8 cellular contexts compared by ENCODE assay signal in the genomic region with DNA sequence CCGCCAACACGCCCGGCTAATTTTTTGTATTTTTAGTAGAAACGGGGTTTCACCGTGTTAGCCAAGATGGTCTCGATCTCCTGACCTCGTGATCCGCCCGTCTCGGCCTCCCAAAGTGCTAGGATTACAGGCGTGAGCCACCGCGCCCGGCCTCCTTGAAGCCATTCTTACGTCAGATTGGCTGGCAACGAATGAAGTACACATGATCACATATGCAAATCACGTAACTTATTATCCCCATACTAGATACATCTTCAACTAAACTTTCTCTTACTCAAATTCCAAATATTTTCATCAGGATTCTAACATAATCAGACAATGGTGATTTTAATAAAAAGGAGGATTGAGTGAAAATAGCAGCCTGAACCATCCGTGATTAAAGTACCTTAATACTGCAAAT. TPM values are rescaled to one million over a fixed set of nuclear protein-coding genes. Genes with fewer than 3 reads are reported as not detected.
DNase-seq lines count a peak whose midpoint lies in the region; ATAC-seq and TF ChIP-seq lines count a peak whose summit lies in the region.
"Not testable (repeated sequence)": the region's sequence is repeated elsewhere in the genome, so short reads cannot be mapped to it uniquely, and the experiment has no call there.

No MANE protein-coding gene starts in this region.

- H3K79me2 ChIP-seq in DND-41 (ENCODE audit: insufficient read depth, low read length) = peaks cover 12% of the 10 kb centered on the region
- H3K79me2 ChIP-seq in Karpas-422 (ENCODE audit: low read length) = not testable (repeated sequence)

- not testable (repeated sequence) for TF ChIP-seq CTCF in 22Rv1 (IDR thresholded peaks at IDR 0.05); DND-41 (IDR thresholded peaks at IDR 0.05; ENCODE audit: borderline replicate concordance, extremely low read depth, low read length, poor library complexity, severe bottlenecking); RWPE1 (conservative IDR thresholded peaks at IDR 0.05; ENCODE audit: low read depth); WTC11 (IDR thresholded peaks at IDR 0.05)

- H3K27ac Mint-ChIP-seq in WTC11 = peak overlapping the region; percentile 53; the same call in 1 of the 2 replicates
- not testable (repeated sequence) for H3K27ac Mint-ChIP-seq in activated T-helper 1 cell treated with anti-CD3 and anti-CD28 coated beads, Interleukin-12 subunit alpha, Interleukin-12 subunit beta, Interleukin-2, Interleukin-4 antibody, amounts not matched to agents 30 ng/mL and 10 ng/mL and 1 ng/mL, durations not matched to agents 14 hours and 24 hours and 36 hours; stimulated activated naive CD8-positive, alpha-beta T cell treated with anti-CD3 and anti-CD28 coated beads, Interleukin-15, Interleukin-2, amounts not matched to agents 100 ng/mL and 50 ng/mL, for 24 hours

- H3K9me3 Mint-ChIP-seq in WTC11; activated T-helper 1 cell treated with anti-CD3 and anti-CD28 coated beads, Interleukin-12 subunit alpha, Interleukin-12 subunit beta, Interleukin-2, Interleukin-4 antibody, amounts not matched to agents 30 ng/mL and 10 ng/mL and 1 ng/mL, durations not matched to agents 14 hours and 24 hours and 36 hours; stimulated activated naive CD8-positive, alpha-beta T cell treated with anti-CD3 and anti-CD28 coated beads, Interleukin-15, Interleukin-2, amounts not matched to agents 100 ng/mL and 50 ng/mL, for 24 hours: not testable (repeated sequence)

- not testable (repeated sequence) for H3K27me3 ChIP-seq in DND-41 (ENCODE audit: insufficient read depth, low read length, poor library complexity); Karpas-422 (ENCODE audit: low read length); iPS-18a (ENCODE audit: control insufficient read depth, insufficient read depth, low read length)

- intact Hi-C loops in activated T-helper 1 cell treated with anti-CD3 and anti-CD28 coated beads, Interleukin-12 subunit alpha, Interleukin-12 subunit beta, Interleukin-2, Interleukin-4 antibody, amounts not matched to agents 30 ng/mL and 10 ng/mL and 1 ng/mL, durations not matched to agents 14 hours and 24 hours and 36 hours (cut with micrococcal nuclease) = not testable (repeated sequence)

- H3K9ac ChIP-seq in DND-41 (ENCODE audit: low read depth, low read length) = peak overlapping the region; percentile 11; the same call in 1 of the 2 replicates
- H3K9ac ChIP-seq in Karpas-422 (ENCODE audit: low read length) = not testable (repeated sequence)
- peak overlapping the region; percentile 27 for H3K9ac ChIP-seq in iPS-18a (ENCODE audit: low read length)

- peaks cover 39% of the 10 kb centered on the region for H3K4me1 Mint-ChIP-seq in WTC11
- peaks cover 54% of the 10 kb centered on the region for H3K4me1 Mint-ChIP-seq in activated T-helper 1 cell treated with anti-CD3 and anti-CD28 coated beads, Interleukin-12 subunit alpha, Interleukin-12 subunit beta, Interleukin-2, Interleukin-4 antibody, amounts not matched to agents 30 ng/mL and 10 ng/mL and 1 ng/mL, durations not matched to agents 14 hours and 24 hours and 36 hours (ENCODE audit: low read depth)
- peaks cover 33% of the 10 kb centered on the region for H3K4me1 Mint-ChIP-seq in stimulated activated naive CD8-positive, alpha-beta T cell treated with anti-CD3 and anti-CD28 coated beads, Interleukin-15, Interleukin-2, amounts not matched to agents 100 ng/mL and 50 ng/mL, for 24 hours (ENCODE audit: low read depth)

- peak overlapping the region; percentile 96 for H3K27ac ChIP-seq in 22Rv1
- peak overlapping the region; percentile 57 for H3K27ac ChIP-seq in DND-41 (ENCODE audit: low read length)
- H3K27ac ChIP-seq in Karpas-422 (ENCODE audit: low read length) = not testable (repeated sequence)
- peak overlapping the region; percentile 63 for H3K27ac ChIP-seq in RWPE1
- H3K27ac ChIP-seq in iPS-18a (ENCODE audit: low read length) = peak overlapping the region; percentile 35

- not testable (repeated sequence) for H3K4me3 Mint-ChIP-seq in WTC11
- peak overlapping the region; percentile 13 for H3K4me3 Mint-ChIP-seq in activated T-helper 1 cell treated with anti-CD3 and anti-CD28 coated beads, Interleukin-12 subunit alpha, Interleukin-12 subunit beta, Interleukin-2, Interleukin-4 antibody, amounts not matched to agents 30 ng/mL and 10 ng/mL and 1 ng/mL, durations not matched to agents 14 hours and 24 hours and 36 hours
- peak overlapping the region; percentile 5 for H3K4me3 Mint-ChIP-seq in stimulated activated naive CD8-positive, alpha-beta T cell treated with anti-CD3 and anti-CD28 coated beads, Interleukin-15, Interleukin-2, amounts not matched to agents 100 ng/mL and 50 ng/mL, for 24 hours

- not testable (repeated sequence) for DNase-seq in DND-41; Karpas-422; RWPE1 (ENCODE audit: low spot score); WTC11 (ENCODE audit: low spot score); activated T-helper 1 cell treated with anti-CD3 and anti-CD28 coated beads, Interleukin-12 subunit alpha, Interleukin-12 subunit beta, Interleukin-2, Interleukin-4 antibody, amounts not matched to agents 30 ng/mL and 10 ng/mL and 1 ng/mL, durations not matched to agents 14 hours and 24 hours and 36 hours (ENCODE audit: low spot score)

- not testable (repeated sequence) for H3K4me2 ChIP-seq in DND-41 (ENCODE audit: insufficient read depth, low read length); Karpas-422 (ENCODE audit: low read depth, low read length, poor library complexity, severe bottlenecking)

- not testable (repeated sequence) for ATAC-seq in DND-41 (ENCODE audit: insufficient read depth, low read depth); WTC11

- H3K4me1 ChIP-seq in DND-41 (ENCODE audit: insufficient read depth, low read length) (peaks cover 59% of the 10 kb centered on the region), iPS-18a (ENCODE audit: control insufficient read depth, low read depth, low read length) (peaks cover 38% of the 10 kb centered on the region)
- not testable (repeated sequence) for H3K4me1 ChIP-seq in Karpas-422 (ENCODE audit: low read length)

- not testable (repeated sequence) for H3K9me2 ChIP-seq in Karpas-422 (replicated peaks; ENCODE audit: insufficient read depth, low read length)

- not testable (repeated sequence) for H2AFZ ChIP-seq in DND-41 (ENCODE audit: low read depth, low read length)
- peak overlapping the region; percentile 8; the same call in 1 of the 2 replicates for H2AFZ ChIP-seq in Karpas-422 (ENCODE audit: low read length)

- CTCF ChIA-PET in RWPE1 (lab: Yijun Ruan, JAX) = interaction anchor here (0.6 kb wide), 1 partner anchor 1340 kb away, joined by 3 read pairs; no protein-coding TSS in a partner anchor
- CTCF ChIA-PET in WTC11 (lab: Charles Lee) = interaction anchor here (0.7 kb wide), 1 partner anchor 223 kb away, joined by 4 read pairs; no protein-coding TSS in a partner anchor

- POLR2A ChIA-PET in RWPE1 (lab: Yijun Ruan, JAX; ENCODE audit: low non-redundant PET) (interaction anchor here (0.7 kb wide), 1 partner anchor 22 kb away, joined by 7 read pairs; no protein-coding TSS in a partner anchor), WTC11 (lab: Charles Lee) (interaction anchor here (0.7 to 10.0 kb wide), 5 partner anchors 10 to 76 kb away, joined by 3 to 365 read pairs (median 16); a partner anchor contains a TSS)

- not testable (repeated sequence) for H3K36me3 ChIP-seq in DND-41 (ENCODE audit: insufficient read depth, low read length); Karpas-422 (ENCODE audit: insufficient read depth, low read length); iPS-18a (ENCODE audit: control insufficient read depth, low read depth, low read length)

- not testable (repeated sequence) for H3K27me3 Mint-ChIP-seq in WTC11 (ENCODE audit: low read depth); activated T-helper 1 cell treated with anti-CD3 and anti-CD28 coated beads, Interleukin-12 subunit alpha, Interleukin-12 subunit beta, Interleukin-2, Interleukin-4 antibody, amounts not matched to agents 30 ng/mL and 10 ng/mL and 1 ng/mL, durations not matched to agents 14 hours and 24 hours and 36 hours (ENCODE audit: insufficient read depth); stimulated activated naive CD8-positive, alpha-beta T cell treated with anti-CD3 and anti-CD28 coated beads, Interleukin-15, Interleukin-2, amounts not matched to agents 100 ng/mL and 50 ng/mL, for 24 hours

- H3K4me3 ChIP-seq in DND-41 (ENCODE audit: low read depth in 1 of 2, low read length in 2 of 2); Karpas-422 (ENCODE audit: low read length); iPS-18a (ENCODE audit: low read length): not testable (repeated sequence)

- H3K9me3 ChIP-seq in DND-41 (ENCODE audit: insufficient read depth, low read length, severe bottlenecking); Karpas-422 (ENCODE audit: low read length); iPS-18a (ENCODE audit: control insufficient read depth, low read depth, low read length): not testable (repeated sequence)

- H3K36me3 Mint-ChIP-seq in WTC11; activated T-helper 1 cell treated with anti-CD3 and anti-CD28 coated beads, Interleukin-12 subunit alpha, Interleukin-12 subunit beta, Interleukin-2, Interleukin-4 antibody, amounts not matched to agents 30 ng/mL and 10 ng/mL and 1 ng/mL, durations not matched to agents 14 hours and 24 hours and 36 hours (ENCODE audit: low read depth); stimulated activated naive CD8-positive, alpha-beta T cell treated with anti-CD3 and anti-CD28 coated beads, Interleukin-15, Interleukin-2, amounts not matched to agents 100 ng/mL and 50 ng/mL, for 24 hours (ENCODE audit: low read depth): not testable (repeated sequence)

- H4K20me1 ChIP-seq in DND-41 (ENCODE audit: insufficient read depth, low read length); Karpas-422 (ENCODE audit: insufficient read depth, low read depth, low read length): not testable (repeated sequence)

RNA-seq across cellular contexts. Expression of a gene that starts 39.9 kb away (rescaled TPM):
- 0.04 and 0.19 TPM in 2 replicates for total RNA-seq in Karpas-422 (2014; rRNA removed; shearing (Covaris generic); ENCODE audit: low replicate concordance)
- total RNA-seq in WTC11 (2021) = 1.9 to 2.4 TPM (median 2.0 TPM) in 3 replicates
- 0.13 and 0.37 TPM in 2 replicates for total RNA-seq in activated T-helper 1 cell treated with anti-CD3 and anti-CD28 coated beads, Interleukin-12 subunit alpha, Interleukin-12 subunit beta, Interleukin-2, Interleukin-4 antibody, amounts not matched to agents 30 ng/mL and 10 ng/mL and 1 ng/mL, durations not matched to agents 14 hours and 24 hours and 36 hours
